8 cellular contexts compared by ENCODE assay signal in the genomic region with DNA sequence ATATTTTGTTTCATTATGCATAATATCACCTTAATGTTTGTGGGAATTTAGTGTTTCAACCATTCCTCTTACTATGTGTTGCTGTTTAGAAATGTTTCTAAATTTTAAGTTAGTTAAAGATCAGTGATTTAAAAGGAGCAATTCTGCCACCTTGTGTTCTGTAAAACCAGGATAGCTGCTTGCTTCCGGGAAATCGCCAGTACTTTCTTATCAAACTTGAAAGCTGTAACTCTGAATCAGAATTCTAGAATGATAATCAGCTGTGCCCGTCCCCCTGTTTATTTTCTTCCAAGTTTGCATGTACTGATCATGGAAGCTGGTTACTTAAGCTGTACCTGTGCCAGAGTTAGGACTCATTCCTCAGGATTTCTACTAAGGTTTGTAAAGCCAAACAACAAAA.
A peak's percentile ranks its signal among the peaks of the same experiment; 100 is the strongest.
DNase-seq lines count a peak whose midpoint lies in the region; ATAC-seq and TF ChIP-seq lines count a peak whose summit lies in the region.

No MANE protein-coding gene starts in this region.

- no peaks in the 10 kb centered on the region for H3K9me3 ChIP-seq in BE2C

- H3K27ac Mint-ChIP-seq in chondrocyte (ENCODE audit: unreplicated experiment): no peak overlapping the region
- H3K27ac Mint-ChIP-seq in CD14-positive monocyte: no peak overlapping the region

- H3K4me1 Mint-ChIP-seq in chondrocyte (ENCODE audit: low read depth) (peaks cover 3% of the 10 kb centered on the region), CD14-positive monocyte (no peaks in the 10 kb centered on the region)

- H3K36me3 Mint-ChIP-seq in chondrocyte (ENCODE audit: low read depth): no peaks in the 10 kb centered on the region
- H3K36me3 Mint-ChIP-seq in CD14-positive monocyte: no peaks in the 10 kb centered on the region

- no peak for ATAC-seq in HG02610 (IDR thresholded peaks at IDR 0.05; ENCODE audit: unreplicated experiment)

- TF ChIP-seq CTCF in BE2C (IDR thresholded peaks at IDR 0.05; ENCODE audit: low read depth, low read length) (peak; percentile 73), chondrocyte (IDR thresholded peaks at IDR 0.05) (peak; percentile 85), CD14-positive monocyte (IDR thresholded peaks at IDR 0.05) (no peak)

- H3K4me3 Mint-ChIP-seq in chondrocyte (ENCODE audit: unreplicated experiment) (no peak overlapping the region), CD14-positive monocyte (no peak overlapping the region)

- intact Hi-C loops in CD14-positive monocyte (cut with micrococcal nuclease): loop anchor here (5.0 to 10.0 kb wide), 2 partner anchors 1489 to 1491 kb away; a partner anchor contains a TSS

- DNase-seq in BE2C: peak; percentile 34
- peak; percentile 71 for DNase-seq in NCI-H226
- no peak for DNase-seq in chondrocyte (ENCODE audit: low spot score)
- peak; percentile 71 for DNase-seq in lung microvascular endothelial cell (ENCODE audit: low read depth in 2 of 2)
- DNase-seq in CD14-positive monocyte (ENCODE audit: low spot score): no peak
- no peak for DNase-seq in NK-92 (lab: John Stamatoyannopoulos, UW; ENCODE audit: unreplicated experiment)
- DNase-seq in retina: no peak

- no peaks in the 10 kb centered on the region for H3K36me3 ChIP-seq in BE2C

- no peak overlapping the region for H3K4me3 ChIP-seq in BE2C (ENCODE audit: low read depth, low read length)

- H3K9me3 Mint-ChIP-seq in chondrocyte (ENCODE audit: low read depth) (no peaks in the 10 kb centered on the region), CD14-positive monocyte (peaks cover 0 to 2% (median 0%) of the 10 kb centered on the region in 7 donors)

- H3K4me1 ChIP-seq in BE2C: peaks cover 34% of the 10 kb centered on the region

- no peaks in the 10 kb centered on the region for H3K27me3 ChIP-seq in BE2C

- H3K27me3 Mint-ChIP-seq in chondrocyte (ENCODE audit: low read depth) (no peaks in the 10 kb centered on the region), CD14-positive monocyte (ENCODE audit: low read depth in 3 of 3) (peaks cover 0 to 1% (median 0%) of the 10 kb centered on the region in 3 donors)

Comparison
In these comparisons a context has a peak if more than half of its experiments do, and no peak if none do; other contexts are left out.
1. DNase-seq: peak in BE2C (single experiment), NCI-H226 (single experiment) and lung microvascular endothelial cell (2 of 2); none in chondrocyte (single experiment), CD14-positive monocyte (single experiment), NK-92 (single experiment) and retina (single experiment).